In the genomic region with DNA sequence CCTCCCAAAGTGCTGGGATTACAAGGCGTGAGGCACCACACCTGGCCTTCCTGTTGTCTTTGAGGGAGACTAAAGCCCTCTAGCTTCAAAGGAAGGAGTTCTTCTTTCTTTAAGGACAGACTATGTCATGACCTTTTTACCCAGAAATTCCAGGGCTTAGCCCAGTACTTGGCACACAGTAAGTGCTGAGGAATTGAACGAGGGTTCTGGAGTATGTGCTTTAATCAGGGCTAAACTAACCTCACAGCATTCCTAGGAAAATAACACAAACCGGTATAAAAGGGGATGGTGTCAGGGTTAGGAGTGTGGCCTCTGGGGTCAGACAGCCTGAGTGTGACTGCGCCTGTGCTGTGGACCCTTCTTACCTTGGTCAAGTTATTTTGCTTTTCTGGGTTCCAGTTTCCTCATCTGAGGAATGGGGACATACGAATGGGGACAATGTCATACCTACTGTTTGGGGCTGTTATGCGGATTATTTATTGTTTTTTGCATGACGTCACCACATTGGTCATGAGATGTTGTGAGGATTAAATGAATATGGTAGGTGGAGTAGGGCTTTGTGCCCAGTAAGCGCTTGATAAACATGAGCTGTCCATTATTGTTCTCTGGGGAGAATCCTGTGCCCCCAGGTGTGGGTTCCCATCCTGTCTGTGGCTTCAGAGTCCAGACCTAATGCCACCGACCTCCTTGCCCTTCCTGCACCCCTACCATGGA, we compare ENCODE assay signal across 1 cellular context.
TF ChIP-seq lines count a peak whose summit lies in the region.

No MANE protein-coding gene starts in this region.

TF ChIP-seq in H1, 55 proteins besides CTCF, POLR2A, EP300 and RAD21:
- no peak for TF ChIP-seq KDM1A (IDR thresholded peaks at IDR 0.05; ENCODE audit: borderline replicate concordance, low read length)
